Comparison of ENCODE assay signal across 36 cellular contexts in genomic region chr16:71242601-71243000, GRCh38. TPM values are rescaled to one million over a fixed set of nuclear protein-coding genes. Genes with fewer than 3 reads are reported as not detected.
"Had no signal": no experiment of that assay in that cellular context is flagged by ENCODE, and none has a peak within 500 bp of the region (broad histone marks: within the 10 kb centered on the region; RNA-seq: fewer than 3 reads in every experiment).

No MANE protein-coding gene starts in this region.

- H3K27ac ChIP-seq: ascending aorta, cardiac muscle cell, VCaP had no signal

- H3K27me3 ChIP-seq: ascending aorta, cardiac muscle cell had no signal

- DNase-seq: activated B cell treated with CpG ODN at 0.5 μM for 24 hours; activated CD4-positive, alpha-beta memory T cell treated with anti-CD3 and anti-CD28 coated beads for 36 hours; activated CD4-positive, alpha-beta T cell treated with anti-CD3 and anti-CD28 coated beads for 4 hours; activated CD4-positive, alpha-beta T cell treated with anti-CD3 and anti-CD28 coated beads, Interleukin-2, amount 10 ng/mL, durations not matched to agents 24 days and 14 days; activated CD4-positive, alpha-beta T cell treated with anti-CD3 and anti-CD28 coated beads, Interleukin-2, amount 50 U/mL, for 1 hour; activated CD4-positive, alpha-beta T cell treated with anti-CD3 and anti-CD28 coated beads, Interleukin-2, amount 50 U/mL, for 4 hours; activated CD4-positive, CD25-positive, alpha-beta regulatory T cell treated with anti-CD3 and anti-CD28 coated beads, Interleukin-2, amount 50 U/mL, for 72 hours; activated CD8-positive, alpha-beta memory T cell treated with anti-CD3 and anti-CD28 coated beads, Interleukin-2, amount 50 U/mL, for 4 hours; activated CD8-positive, alpha-beta T cell treated with anti-CD3 and anti-CD28 coated beads for 36 hours; activated effector memory CD4-positive, alpha-beta T cell treated with Interleukin-2 at 50 U/mL for 16 hours; activated gamma-delta T cell; activated naive CD4-positive, alpha-beta T cell treated with anti-CD3 and anti-CD28 coated beads, Interleukin-2, amount 10 ng/mL, durations not matched to agents 7 days and 5 days; activated naive CD4-positive, alpha-beta T cell treated with Interleukin-2 at 50 U/mL for 16 hours; activated naive CD8-positive, alpha-beta T cell treated with anti-CD3 and anti-CD28 coated beads, Interleukin-2, amount 10 ng/mL, durations not matched to agents 7 days and 5 days; activated naive CD8-positive, alpha-beta T cell treated with anti-CD3 and anti-CD28 coated beads, Interleukin-2, amount 50 U/mL, for 24 hours; activated T-cell treated with anti-CD3 and anti-CD28 coated beads for 4 hours; activated T-cell treated with anti-CD3 and anti-CD28 coated beads, Interleukin-2, amount 50 U/mL, for 1 hour; activated T-cell treated with anti-CD3 and anti-CD28 coated beads, Interleukin-2, amount 50 U/mL, for 48 hours; amygdala; caudate nucleus; cerebellar nuclear complex; T-helper 2 cell; T-helper 9 cell had no signal

- ATAC-seq: activated CD8-positive, alpha-beta T cell treated with anti-CD3 and anti-CD28 coated beads for 36 hours; activated naive CD8-positive, alpha-beta T cell treated with anti-CD3 and anti-CD28 coated beads, Interleukin-2, amount 50 U/mL, for 24 hours had no signal

- H3K27ac Mint-ChIP-seq: activated B cell treated with CpG ODN at 0.5 μM for 24 hours; activated CD4-positive, alpha-beta memory T cell treated with anti-CD3 and anti-CD28 coated beads for 36 hours; activated CD4-positive, alpha-beta T cell treated with anti-CD3 and anti-CD28 coated beads, Interleukin-2, amount 10 ng/mL, durations not matched to agents 24 days and 14 days; activated CD8-positive, alpha-beta T cell treated with anti-CD3 and anti-CD28 coated beads for 36 hours; activated naive CD4-positive, alpha-beta T cell treated with anti-CD3 and anti-CD28 coated beads, Interleukin-2, amount 10 ng/mL, durations not matched to agents 7 days and 5 days; activated naive CD4-positive, alpha-beta T cell treated with anti-CD3 and anti-CD28 coated beads, Interleukin-2, amount 50 U/mL, for 24 hours; activated naive CD8-positive, alpha-beta T cell; activated naive CD8-positive, alpha-beta T cell treated with anti-CD3 and anti-CD28 coated beads, Interleukin-2, amount 10 ng/mL, durations not matched to agents 7 days and 5 days; activated naive CD8-positive, alpha-beta T cell treated with anti-CD3 and anti-CD28 coated beads, Interleukin-2, amount 50 U/mL, for 24 hours; activated T-helper 2 cell treated with anti-CD3 and anti-CD28 coated beads, Interferon-gamma antibody, Interleukin-2, Interleukin-4, amounts not matched to agents 10 μg/mL and 5 μg/mL and 100 μg/mL, durations not matched to agents 14 hours and 24 hours and 36 hours; brain; T-helper 1 cell treated with Interleukin-12 subunit alpha and Interleukin-12 subunit beta and Interleukin-4 antibody, amounts not matched to agents 30 μg/mL and 1 μg/mL, for 36 hours; T-helper 2 cell treated with Interferon-gamma antibody and Interleukin-4, amounts not matched to agents 5 μg/mL and 100 μg/mL, for 36 hours had no signal

- FAIRE-seq: TTC549 had no signal

- H3K4me3 ChIP-seq: ascending aorta, cardiac muscle cell had no signal

- H3K36me3 ChIP-seq: ascending aorta, cardiac muscle cell had no signal

- H3K4me3 Mint-ChIP-seq: activated B cell treated with CpG ODN at 0.5 μM for 24 hours; activated CD4-positive, alpha-beta memory T cell treated with anti-CD3 and anti-CD28 coated beads for 36 hours; activated CD4-positive, alpha-beta T cell treated with anti-CD3 and anti-CD28 coated beads, Interleukin-2, amount 10 ng/mL, durations not matched to agents 24 days and 14 days; activated CD8-positive, alpha-beta T cell treated with anti-CD3 and anti-CD28 coated beads for 36 hours; activated naive CD4-positive, alpha-beta T cell treated with anti-CD3 and anti-CD28 coated beads, Interleukin-2, amount 10 ng/mL, durations not matched to agents 7 days and 5 days; activated naive CD4-positive, alpha-beta T cell treated with anti-CD3 and anti-CD28 coated beads, Interleukin-2, amount 50 U/mL, for 24 hours; activated naive CD8-positive, alpha-beta T cell; activated naive CD8-positive, alpha-beta T cell treated with anti-CD3 and anti-CD28 coated beads, Interleukin-2, amount 10 ng/mL, durations not matched to agents 7 days and 5 days; activated naive CD8-positive, alpha-beta T cell treated with anti-CD3 and anti-CD28 coated beads, Interleukin-2, amount 50 U/mL, for 24 hours; brain; central memory CD8-positive, alpha-beta T cell; T-helper 1 cell treated with Interleukin-12 subunit alpha and Interleukin-12 subunit beta and Interleukin-4 antibody, amounts not matched to agents 30 μg/mL and 1 μg/mL, for 36 hours; T-helper 2 cell treated with Interferon-gamma antibody and Interleukin-4, amounts not matched to agents 5 μg/mL and 100 μg/mL, for 36 hours had no signal

- H3K4me1 ChIP-seq: ascending aorta had no signal

- H3K27me3 Mint-ChIP-seq: activated CD4-positive, alpha-beta memory T cell treated with anti-CD3 and anti-CD28 coated beads for 36 hours; activated CD4-positive, alpha-beta T cell treated with anti-CD3 and anti-CD28 coated beads, Interleukin-2, amount 10 ng/mL, durations not matched to agents 24 days and 14 days; activated CD8-positive, alpha-beta T cell treated with anti-CD3 and anti-CD28 coated beads for 36 hours; activated naive CD4-positive, alpha-beta T cell treated with anti-CD3 and anti-CD28 coated beads, Interleukin-2, amount 10 ng/mL, durations not matched to agents 7 days and 5 days; activated naive CD4-positive, alpha-beta T cell treated with anti-CD3 and anti-CD28 coated beads, Interleukin-2, amount 50 U/mL, for 24 hours had no signal

- H3K36me3 Mint-ChIP-seq: activated CD4-positive, alpha-beta memory T cell treated with anti-CD3 and anti-CD28 coated beads for 36 hours; activated naive CD4-positive, alpha-beta T cell treated with anti-CD3 and anti-CD28 coated beads, Interleukin-2, amount 10 ng/mL, durations not matched to agents 7 days and 5 days; activated naive CD4-positive, alpha-beta T cell treated with anti-CD3 and anti-CD28 coated beads, Interleukin-2, amount 50 U/mL, for 24 hours; activated naive CD8-positive, alpha-beta T cell; activated naive CD8-positive, alpha-beta T cell treated with anti-CD3 and anti-CD28 coated beads, Interleukin-2, amount 10 ng/mL, durations not matched to agents 7 days and 5 days; brain had no signal

- H3K9me3 ChIP-seq: ascending aorta had no signal

- H3K9me3 Mint-ChIP-seq: activated B cell treated with CpG ODN at 0.5 μM for 24 hours; activated CD4-positive, alpha-beta memory T cell treated with anti-CD3 and anti-CD28 coated beads for 36 hours; activated CD4-positive, alpha-beta T cell treated with anti-CD3 and anti-CD28 coated beads, Interleukin-2, amount 10 ng/mL, durations not matched to agents 24 days and 14 days; activated CD8-positive, alpha-beta T cell treated with anti-CD3 and anti-CD28 coated beads for 36 hours; activated naive CD4-positive, alpha-beta T cell treated with anti-CD3 and anti-CD28 coated beads, Interleukin-2, amount 10 ng/mL, durations not matched to agents 7 days and 5 days; activated naive CD4-positive, alpha-beta T cell treated with anti-CD3 and anti-CD28 coated beads, Interleukin-2, amount 50 U/mL, for 24 hours; activated naive CD8-positive, alpha-beta T cell treated with anti-CD3 and anti-CD28 coated beads, Interleukin-2, amount 10 ng/mL, durations not matched to agents 7 days and 5 days; activated naive CD8-positive, alpha-beta T cell treated with anti-CD3 and anti-CD28 coated beads, Interleukin-2, amount 50 U/mL, for 24 hours; activated T-helper 2 cell treated with anti-CD3 and anti-CD28 coated beads, Interferon-gamma antibody, Interleukin-2, Interleukin-4, amounts not matched to agents 10 μg/mL and 5 μg/mL and 100 μg/mL, durations not matched to agents 14 hours and 24 hours and 36 hours; central memory CD8-positive, alpha-beta T cell; T-helper 1 cell treated with Interleukin-12 subunit alpha and Interleukin-12 subunit beta and Interleukin-4 antibody, amounts not matched to agents 30 μg/mL and 1 μg/mL, for 36 hours; T-helper 2 cell treated with Interferon-gamma antibody and Interleukin-4, amounts not matched to agents 5 μg/mL and 100 μg/mL, for 36 hours had no signal

- H3K4me1 Mint-ChIP-seq: activated B cell treated with CpG ODN at 0.5 μM for 24 hours; activated CD4-positive, alpha-beta T cell treated with anti-CD3 and anti-CD28 coated beads, Interleukin-2, amount 10 ng/mL, durations not matched to agents 24 days and 14 days; activated naive CD4-positive, alpha-beta T cell treated with anti-CD3 and anti-CD28 coated beads, Interleukin-2, amount 10 ng/mL, durations not matched to agents 7 days and 5 days; activated naive CD4-positive, alpha-beta T cell treated with anti-CD3 and anti-CD28 coated beads, Interleukin-2, amount 50 U/mL, for 24 hours; activated naive CD8-positive, alpha-beta T cell treated with anti-CD3 and anti-CD28 coated beads, Interleukin-2, amount 10 ng/mL, durations not matched to agents 7 days and 5 days; activated naive CD8-positive, alpha-beta T cell treated with anti-CD3 and anti-CD28 coated beads, Interleukin-2, amount 50 U/mL, for 24 hours; central memory CD8-positive, alpha-beta T cell had no signal

RNA-seq across cellular contexts. Expression of gene HYDIN, which starts 12.1 kb away (rescaled TPM):
- total RNA-seq: activated B cell treated with CpG ODN at 0.5 μM for 24 hours; activated CD4-positive, alpha-beta memory T cell treated with anti-CD3 and anti-CD28 coated beads for 36 hours; activated CD4-positive, alpha-beta T cell treated with anti-CD3 and anti-CD28 coated beads, Interleukin-2, amount 10 ng/mL, durations not matched to agents 24 days and 14 days; activated CD8-positive, alpha-beta memory T cell treated with anti-CD3 and anti-CD28 coated beads for 36 hours; activated CD8-positive, alpha-beta T cell treated with anti-CD3 and anti-CD28 coated beads for 36 hours; activated naive CD8-positive, alpha-beta T cell treated with anti-CD3 and anti-CD28 coated beads, Interleukin-2, amount 10 ng/mL, durations not matched to agents 7 days and 5 days; activated T-helper 2 cell treated with anti-CD3 and anti-CD28 coated beads, Interferon-gamma antibody, Interleukin-2, Interleukin-4, amounts not matched to agents 10 μg/mL and 5 μg/mL and 100 μg/mL, durations not matched to agents 14 hours and 24 hours and 36 hours; chondrocyte had no signal
